ENCODE assay signal across 8 cellular contexts in the genomic region with DNA sequence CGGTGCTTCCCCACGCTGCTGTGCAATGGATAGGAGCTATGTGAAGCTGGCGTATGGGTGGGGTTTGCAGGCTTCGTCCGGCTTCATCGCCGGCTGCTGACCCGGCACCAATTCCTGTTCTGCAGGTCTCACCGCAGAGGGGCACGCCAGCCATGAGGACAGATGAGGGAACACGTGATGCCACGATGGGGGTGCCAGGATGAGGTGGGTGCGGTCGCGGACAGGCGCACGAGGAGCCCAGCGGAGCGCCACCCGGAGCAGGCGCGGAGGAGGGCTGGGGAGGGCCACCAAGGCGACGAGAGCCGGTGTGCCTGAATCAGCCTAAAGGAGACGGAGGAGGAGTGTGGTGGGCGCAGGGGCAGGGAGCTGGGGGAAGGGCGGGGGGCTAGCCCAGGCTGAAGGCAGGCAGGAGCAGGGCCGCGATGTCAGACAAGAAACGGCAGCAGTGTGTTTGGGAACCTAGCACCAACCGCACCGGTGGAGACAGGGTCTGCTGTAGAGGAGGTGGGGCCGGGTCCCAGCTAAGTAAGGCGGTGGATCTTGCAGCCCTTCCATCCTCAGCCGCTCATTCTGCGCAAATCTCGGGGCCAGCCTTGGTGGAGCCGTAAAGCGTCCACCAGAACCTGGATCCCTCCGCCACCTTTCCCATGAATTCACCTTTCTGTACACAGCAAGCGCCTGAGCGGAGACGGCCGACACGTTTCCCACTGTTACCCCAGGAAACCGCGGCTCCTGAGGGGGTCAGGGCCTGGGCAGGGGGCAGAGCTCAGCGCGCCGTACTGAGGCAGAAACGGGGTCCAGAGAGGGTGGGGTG. TPM values are rescaled to one million over a fixed set of nuclear protein-coding genes. Genes with fewer than 3 reads are reported as not detected.
DNase-seq lines count a peak whose midpoint lies in the region; ATAC-seq and TF ChIP-seq lines count a peak whose summit lies in the region.

No MANE protein-coding gene starts in this region.

- ATAC-seq in GM21447 (IDR thresholded peaks at IDR 0.05; ENCODE audit: unreplicated experiment) (peak; percentile 36), omental fat pad (ENCODE audit: low FRiP score) (peak; percentile 62), GM18505 (IDR thresholded peaks at IDR 0.05; ENCODE audit: unreplicated experiment) (no peak), GM21825 (IDR thresholded peaks at IDR 0.05; ENCODE audit: unreplicated experiment) (no peak)

- peaks cover 35% of the 10 kb centered on the region for H3K4me1 ChIP-seq in CD8-positive, alpha-beta memory T cell (ENCODE audit: insufficient read depth, low read length)

- TF ChIP-seq POLR2A in GM18505 (IDR thresholded peaks at IDR 0.05; ENCODE audit: borderline replicate concordance, extremely low read depth, insufficient read depth, insufficient read length), result no peak

- peaks cover 67 to 81% (median 72%) of the 10 kb centered on the region in 3 donors for H3K4me1 Mint-ChIP-seq in CD8-positive, alpha-beta memory T cell
- peaks cover 22% of the 10 kb centered on the region for H3K4me1 Mint-ChIP-seq in activated naive CD4-positive, alpha-beta T cell treated with anti-CD3 and anti-CD28 coated beads, Interleukin-2, amount 10 ng/mL, durations not matched to agents 7 days and 5 days

- H3K27ac ChIP-seq in CD8-positive, alpha-beta memory T cell (ENCODE audit: low read depth, low read length), result peak overlapping the region; percentile 78

- H3K27me3 ChIP-seq in CD8-positive, alpha-beta memory T cell (ENCODE audit: insufficient read depth, low read length, poor library complexity, severe bottlenecking), result no peaks in the 10 kb centered on the region

- DNase-seq in CD8-positive, alpha-beta memory T cell, result peak; percentile 60 to 86 (median 75)
- DNase-seq in NCI-H2227 (lab: John Stamatoyannopoulos, UW; ENCODE audit: unreplicated experiment), result peak; percentile 90
- peak; percentile 52 for DNase-seq in activated naive CD4-positive, alpha-beta T cell treated with anti-CD3 and anti-CD28 coated beads, Interleukin-2, amount 10 ng/mL, durations not matched to agents 7 days and 5 days
- peak; percentile 20 for DNase-seq in glomerular visceral epithelial cell (ENCODE audit: extremely low spot score)
- DNase-seq in omental fat pad (ENCODE audit: low spot score), result no peak

- peak overlapping the region; percentile 85 to 99 (median 92) for H3K4me3 Mint-ChIP-seq in CD8-positive, alpha-beta memory T cell
- H3K4me3 Mint-ChIP-seq in activated naive CD4-positive, alpha-beta T cell treated with anti-CD3 and anti-CD28 coated beads, Interleukin-2, amount 10 ng/mL, durations not matched to agents 7 days and 5 days, result peak overlapping the region; percentile 77

- H3K36me3 ChIP-seq in CD8-positive, alpha-beta memory T cell (ENCODE audit: insufficient read depth, low read length), result no peaks in the 10 kb centered on the region

- POLR2A ChIA-PET in CD8-positive, alpha-beta memory T cell (lab: Charles Lee), result interaction anchor here (0.6 to 7.2 kb wide), 12 partner anchors 10 to 367 kb away, joined by 3 to 139 read pairs (median 6); partner anchors contain the start of genes CD8A and KDM3A

- CTCF ChIA-PET in CD8-positive, alpha-beta memory T cell (lab: Charles Lee), result interaction anchor here (0.7 to 8.7 kb wide), 12 partner anchors 9 to 366 kb away, joined by 3 to 132 read pairs (median 11); partner anchors contain the start of genes CD8A and KDM3A
- CTCF ChIA-PET in activated naive CD4-positive, alpha-beta T cell treated with anti-CD3 and anti-CD28 coated beads, Interleukin-2, amount 10 ng/mL, durations not matched to agents 7 days and 5 days (lab: Charles Lee), result interaction anchor here (1.0 to 3.0 kb wide), 6 partner anchors 10 to 185 kb away, joined by 3 to 20 read pairs (median 4); no protein-coding TSS in a partner anchor

- H3K27me3 Mint-ChIP-seq in CD8-positive, alpha-beta memory T cell, result no peaks in the 10 kb centered on the region
- H3K27me3 Mint-ChIP-seq in activated naive CD4-positive, alpha-beta T cell treated with anti-CD3 and anti-CD28 coated beads, Interleukin-2, amount 10 ng/mL, durations not matched to agents 7 days and 5 days, result peaks cover 68% of the 10 kb centered on the region

- peak overlapping the region; percentile 91 to 100 (median 98) for H3K27ac Mint-ChIP-seq in CD8-positive, alpha-beta memory T cell
- H3K27ac Mint-ChIP-seq in activated naive CD4-positive, alpha-beta T cell treated with anti-CD3 and anti-CD28 coated beads, Interleukin-2, amount 10 ng/mL, durations not matched to agents 7 days and 5 days, result no peak overlapping the region

- H3K4me3 ChIP-seq in CD8-positive, alpha-beta memory T cell (ENCODE audit: low read length), result peak overlapping the region; percentile 71

- no peaks in the 10 kb centered on the region for H3K9me3 Mint-ChIP-seq in CD8-positive, alpha-beta memory T cell
- H3K9me3 Mint-ChIP-seq in activated naive CD4-positive, alpha-beta T cell treated with anti-CD3 and anti-CD28 coated beads, Interleukin-2, amount 10 ng/mL, durations not matched to agents 7 days and 5 days, result no peaks in the 10 kb centered on the region

- TF ChIP-seq CTCF in omental fat pad (IDR thresholded peaks at IDR 0.05), result no peak

- H3K36me3 Mint-ChIP-seq in CD8-positive, alpha-beta memory T cell, result peaks cover 0 to 37% (median 2%) of the 10 kb centered on the region in 3 donors
- no peaks in the 10 kb centered on the region for H3K36me3 Mint-ChIP-seq in activated naive CD4-positive, alpha-beta T cell treated with anti-CD3 and anti-CD28 coated beads, Interleukin-2, amount 10 ng/mL, durations not matched to agents 7 days and 5 days

- H3K9me3 ChIP-seq in CD8-positive, alpha-beta memory T cell (ENCODE audit: low read length), result no peaks in the 10 kb centered on the region

RNA-seq across cellular contexts. Expression of gene CD8A, which starts 17.0 kb away (rescaled TPM):
- total RNA-seq in CD8-positive, alpha-beta memory T cell, result 100 to 1,000 TPM; 359 to 363 TPM
- polyA plus RNA-seq in CD8-positive, alpha-beta memory T cell, result 924 TPM
- total RNA-seq in omental fat pad, result 1 to 10 TPM; 1.4 to 6.6 (median 2.4) TPM

RNA-seq across cellular contexts. Expression of gene CD8B, which starts 54.0 kb away (rescaled TPM):
- 100 to 1,000 TPM; 259 to 273 TPM for total RNA-seq in CD8-positive, alpha-beta memory T cell
- polyA plus RNA-seq in CD8-positive, alpha-beta memory T cell, result 908 TPM
- 1 to 10 TPM; 1.8 to 7.3 (median 2.8) TPM for total RNA-seq in omental fat pad

Comparison
In these comparisons a context has a peak if more than half of its experiments do, and no peak if none do; other contexts are left out.
1. ATAC-seq: peak in GM21447 (single experiment) and omental fat pad (single experiment); none in GM18505 (single experiment) and GM21825 (single experiment).
2. RNA of gene CD8A, which starts 17.0 kb away (total RNA-seq): 359 to 363 TPM in CD8-positive, alpha-beta memory T cell; 1.4 to 6.6 TPM in omental fat pad; every median in the first group is over 10 times any median in the second.
3. RNA of gene CD8B, which starts 54.0 kb away (total RNA-seq): 259 to 273 TPM in CD8-positive, alpha-beta memory T cell; 1.8 to 7.3 TPM in omental fat pad; every median in the first group is over 10 times any median in the second.